8 cellular contexts compared by ENCODE assay signal in genomic region chr12:62259311-62259992, GRCh38. TPM values are rescaled to one million over a fixed set of nuclear protein-coding genes. Genes with fewer than 3 reads are reported as not detected.
DNase-seq lines count a peak whose midpoint lies in the region; ATAC-seq and TF ChIP-seq lines count a peak whose summit lies in the region.

No MANE protein-coding gene starts in this region.

- DNase-seq in NCI-H1694 treated with DMSO at 0.1 percent for 48 hours (lab: John Stamatoyannopoulos, UW) = peak; percentile 8
- DNase-seq in NCI-H1694 (lab: John Stamatoyannopoulos, UW) = no peak
- DNase-seq in HFFc6 = no peak
- peak; percentile 64 for DNase-seq in NCI-H1092 (lab: John Stamatoyannopoulos, UW)
- DNase-seq in activated CD4-positive, alpha-beta memory T cell treated with anti-CD3 and anti-CD28 coated beads for 36 hours = peak; percentile 21
- peak in 1 of 5 donors; percentile 9 for DNase-seq in heart left ventricle
- DNase-seq in retinal pigment epithelial cell (ENCODE audit: low read depth) = no peak
- no peak for DNase-seq in medulla oblongata (ENCODE audit: extremely low spot score)

- no peaks in the 10 kb centered on the region for H3K27me3 ChIP-seq in heart left ventricle

- peak overlapping the region; percentile 95 for H3K27ac Mint-ChIP-seq in HFFc6
- peak overlapping the region; percentile 98 for H3K27ac Mint-ChIP-seq in activated CD4-positive, alpha-beta memory T cell treated with anti-CD3 and anti-CD28 coated beads for 36 hours

- no peaks in the 10 kb centered on the region for H3K9me3 Mint-ChIP-seq in HFFc6
- H3K9me3 Mint-ChIP-seq in activated CD4-positive, alpha-beta memory T cell treated with anti-CD3 and anti-CD28 coated beads for 36 hours = no peaks in the 10 kb centered on the region

- peak overlapping the region; percentile 26 to 97 (median 89) for H3K4me3 ChIP-seq in heart left ventricle
- H3K4me3 ChIP-seq in retinal pigment epithelial cell (ENCODE audit: low read length) = peak overlapping the region; percentile 72

- 1 to 2% (median 1%) methylated on average over 18 to 20 of the region's 20 CpGs for WGBS in heart left ventricle, 4 donors

- no peak for TF ChIP-seq POLR2A in heart left ventricle (IDR thresholded peaks at IDR 0.05)

- H3K4me3 Mint-ChIP-seq in HFFc6 = peak overlapping the region; percentile 99
- peak overlapping the region; percentile 94 for H3K4me3 Mint-ChIP-seq in activated CD4-positive, alpha-beta memory T cell treated with anti-CD3 and anti-CD28 coated beads for 36 hours

- TF ChIP-seq CTCF in HFFc6 (IDR thresholded peaks at IDR 0.05) (no peak), heart left ventricle (IDR thresholded peaks at IDR 0.05) (no peak), retinal pigment epithelial cell (conservative IDR thresholded peaks at IDR 0.05; ENCODE audit: low read depth, low read length) (no peak)

- CTCF ChIA-PET in activated CD4-positive, alpha-beta memory T cell treated with anti-CD3 and anti-CD28 coated beads for 36 hours (lab: Charles Lee) = interaction anchor here (0.8 to 1.5 kb wide), 6 partner anchors 9 to 208 kb away, joined by 3 to 5 read pairs (median 4); a partner anchor contains a TSS

- no peaks in the 10 kb centered on the region for H3K27me3 Mint-ChIP-seq in HFFc6 (ENCODE audit: insufficient read depth)
- no peaks in the 10 kb centered on the region for H3K27me3 Mint-ChIP-seq in activated CD4-positive, alpha-beta memory T cell treated with anti-CD3 and anti-CD28 coated beads for 36 hours

- H3K36me3 ChIP-seq in heart left ventricle = no peaks in the 10 kb centered on the region

- H3K27ac ChIP-seq in heart left ventricle = peak overlapping the region; percentile 79 to 98 (median 94)

- no peaks in the 10 kb centered on the region for H3K9me3 ChIP-seq in heart left ventricle

- peaks cover 42% of the 10 kb centered on the region for H3K4me1 Mint-ChIP-seq in HFFc6 (ENCODE audit: low read depth)
- H3K4me1 Mint-ChIP-seq in activated CD4-positive, alpha-beta memory T cell treated with anti-CD3 and anti-CD28 coated beads for 36 hours (ENCODE audit: low read depth) = peaks cover 53% of the 10 kb centered on the region

- peaks cover 10% of the 10 kb centered on the region for H3K36me3 Mint-ChIP-seq in HFFc6 (ENCODE audit: low read depth)
- H3K36me3 Mint-ChIP-seq in activated CD4-positive, alpha-beta memory T cell treated with anti-CD3 and anti-CD28 coated beads for 36 hours = peaks cover 18% of the 10 kb centered on the region

- peak; percentile 39 to 50 (median 46) for ATAC-seq in heart left ventricle

- POLR2A ChIA-PET in activated CD4-positive, alpha-beta memory T cell treated with anti-CD3 and anti-CD28 coated beads for 36 hours (lab: Charles Lee) = interaction anchor here (0.6 to 1.6 kb wide), 7 partner anchors 8 to 90 kb away, joined by 3 to 5 read pairs (median 4); no protein-coding TSS in a partner anchor

- peaks cover 0 to 65% (median 37%) of the 10 kb centered on the region in 12 donors for H3K4me1 ChIP-seq in heart left ventricle

- intact Hi-C loops in activated CD4-positive, alpha-beta memory T cell treated with anti-CD3 and anti-CD28 coated beads for 36 hours (cut with micrococcal nuclease) = loop anchor here (1.0 kb wide), 1 partner anchor 381 kb away; no protein-coding TSS in a partner anchor
- intact Hi-C loops in heart left ventricle (cut with DNase I) = no loop called here

RNA-seq across cellular contexts. Expression of gene USP15, which starts 0.8 kb away (rescaled TPM):
- total RNA-seq in HFFc6 (2021; fragmentation: NEBNext Ultra II Directional; extraction: Animal tissue kit (Norgen Biotek cat#: 25700)) = 10 to 100 TPM; 48.8 to 63.5 (median 54.9) TPM
- total RNA-seq in activated CD4-positive, alpha-beta memory T cell treated with anti-CD3 and anti-CD28 coated beads for 36 hours = 10 to 100 TPM; 76.8 to 82.8 TPM
- 10 to 100 TPM; 33.3 to 69.7 (median 62.2) TPM for total RNA-seq in heart left ventricle
- 10 to 100 TPM; 36.1 to 44.7 TPM for polyA plus RNA-seq in heart left ventricle

Comparison
In these comparisons a context has a peak if more than half of its experiments do, and no peak if none do; other contexts are left out.
1. DNase-seq: peak in NCI-H1694 treated with DMSO at 0.1 percent for 48 hours (single experiment), NCI-H1092 (single experiment) and activated CD4-positive, alpha-beta memory T cell treated with anti-CD3 and anti-CD28 coated beads for 36 hours (single experiment); none in NCI-H1694 (single experiment), HFFc6 (single experiment), retinal pigment epithelial cell (single experiment) and medulla oblongata (single experiment).